In the genomic region with DNA sequence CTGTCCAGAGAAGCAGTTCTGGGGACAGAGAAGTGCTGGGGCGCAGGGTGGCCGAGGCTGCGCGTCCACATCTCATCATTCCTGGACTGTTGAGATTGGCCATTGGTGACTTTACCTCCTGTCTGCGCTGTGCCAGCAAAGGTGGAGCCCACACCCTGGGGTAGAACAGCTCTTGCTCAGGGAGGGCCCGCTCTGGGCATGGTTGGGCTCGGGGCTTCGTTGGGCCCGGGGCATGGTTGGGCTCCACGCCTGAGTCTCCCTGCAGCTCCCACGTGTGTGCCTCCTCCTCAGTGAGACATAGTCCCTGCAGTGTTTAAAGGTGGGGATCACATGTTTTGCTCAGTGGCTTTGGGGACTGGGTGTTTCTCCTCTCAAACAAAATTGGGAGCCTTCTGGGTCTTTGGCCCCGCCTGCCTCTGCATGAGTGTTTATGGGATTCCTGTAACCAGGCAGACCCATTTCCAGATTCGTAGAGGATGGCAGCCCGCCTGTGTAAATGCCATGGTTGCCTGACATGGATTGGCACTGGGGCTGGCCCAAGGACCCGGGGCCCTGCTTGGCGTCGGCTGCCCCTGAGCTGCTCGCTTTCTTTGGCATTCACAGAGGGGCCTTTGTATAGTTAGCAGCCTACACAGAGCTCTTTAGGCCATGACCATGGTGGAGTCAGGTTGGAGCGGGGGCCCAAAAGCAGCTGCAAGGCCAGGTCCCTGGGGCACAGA, we compare ENCODE assay signal across 2 cellular contexts.
TF ChIP-seq lines count a peak whose summit lies in the region.

No MANE protein-coding gene starts in this region.

TF ChIP-seq in GM23338, 12 proteins besides CTCF, POLR2A, EP300 and RAD21 (continued from another document and continues in another):
- TF ChIP-seq, protein P1, sequence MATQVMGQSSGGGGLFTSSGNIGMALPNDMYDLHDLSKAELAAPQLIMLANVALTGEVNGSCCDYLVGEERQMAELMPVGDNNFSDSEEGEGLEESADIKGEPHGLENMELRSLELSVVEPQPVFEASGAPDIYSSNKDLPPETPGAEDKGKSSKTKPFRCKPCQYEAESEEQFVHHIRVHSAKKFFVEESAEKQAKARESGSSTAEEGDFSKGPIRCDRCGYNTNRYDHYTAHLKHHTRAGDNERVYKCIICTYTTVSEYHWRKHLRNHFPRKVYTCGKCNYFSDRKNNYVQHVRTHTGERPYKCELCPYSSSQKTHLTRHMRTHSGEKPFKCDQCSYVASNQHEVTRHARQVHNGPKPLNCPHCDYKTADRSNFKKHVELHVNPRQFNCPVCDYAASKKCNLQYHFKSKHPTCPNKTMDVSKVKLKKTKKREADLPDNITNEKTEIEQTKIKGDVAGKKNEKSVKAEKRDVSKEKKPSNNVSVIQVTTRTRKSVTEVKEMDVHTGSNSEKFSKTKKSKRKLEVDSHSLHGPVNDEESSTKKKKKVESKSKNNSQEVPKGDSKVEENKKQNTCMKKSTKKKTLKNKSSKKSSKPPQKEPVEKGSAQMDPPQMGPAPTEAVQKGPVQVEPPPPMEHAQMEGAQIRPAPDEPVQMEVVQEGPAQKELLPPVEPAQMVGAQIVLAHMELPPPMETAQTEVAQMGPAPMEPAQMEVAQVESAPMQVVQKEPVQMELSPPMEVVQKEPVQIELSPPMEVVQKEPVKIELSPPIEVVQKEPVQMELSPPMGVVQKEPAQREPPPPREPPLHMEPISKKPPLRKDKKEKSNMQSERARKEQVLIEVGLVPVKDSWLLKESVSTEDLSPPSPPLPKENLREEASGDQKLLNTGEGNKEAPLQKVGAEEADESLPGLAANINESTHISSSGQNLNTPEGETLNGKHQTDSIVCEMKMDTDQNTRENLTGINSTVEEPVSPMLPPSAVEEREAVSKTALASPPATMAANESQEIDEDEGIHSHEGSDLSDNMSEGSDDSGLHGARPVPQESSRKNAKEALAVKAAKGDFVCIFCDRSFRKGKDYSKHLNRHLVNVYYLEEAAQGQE (IDR thresholded peaks at IDR 0.05; ENCODE audit: unreplicated experiment), result no peak
- TF ChIP-seq EZH2 (IDR thresholded peaks at IDR 0.05; ENCODE audit: low read depth, unreplicated experiment) (no peak), ZNF114 (CRISPR knock-in tag; IDR thresholded peaks at IDR 0.05) (no peak), EZH2phosphoT487 (IDR thresholded peaks at IDR 0.05; ENCODE audit: unreplicated experiment) (no peak), NANOG (IDR thresholded peaks at IDR 0.05; ENCODE audit: borderline replicate concordance) (no peak), CREB1 (CRISPR knock-in tag; IDR thresholded peaks at IDR 0.05; ENCODE audit: low read depth) (no peak), JUNB (IDR thresholded peaks at IDR 0.05; ENCODE audit: unreplicated experiment) (no peak), POLR2AphosphoS5 (IDR thresholded peaks at IDR 0.05; ENCODE audit: low read depth) (no peak)
- TF ChIP-seq, protein P2, sequence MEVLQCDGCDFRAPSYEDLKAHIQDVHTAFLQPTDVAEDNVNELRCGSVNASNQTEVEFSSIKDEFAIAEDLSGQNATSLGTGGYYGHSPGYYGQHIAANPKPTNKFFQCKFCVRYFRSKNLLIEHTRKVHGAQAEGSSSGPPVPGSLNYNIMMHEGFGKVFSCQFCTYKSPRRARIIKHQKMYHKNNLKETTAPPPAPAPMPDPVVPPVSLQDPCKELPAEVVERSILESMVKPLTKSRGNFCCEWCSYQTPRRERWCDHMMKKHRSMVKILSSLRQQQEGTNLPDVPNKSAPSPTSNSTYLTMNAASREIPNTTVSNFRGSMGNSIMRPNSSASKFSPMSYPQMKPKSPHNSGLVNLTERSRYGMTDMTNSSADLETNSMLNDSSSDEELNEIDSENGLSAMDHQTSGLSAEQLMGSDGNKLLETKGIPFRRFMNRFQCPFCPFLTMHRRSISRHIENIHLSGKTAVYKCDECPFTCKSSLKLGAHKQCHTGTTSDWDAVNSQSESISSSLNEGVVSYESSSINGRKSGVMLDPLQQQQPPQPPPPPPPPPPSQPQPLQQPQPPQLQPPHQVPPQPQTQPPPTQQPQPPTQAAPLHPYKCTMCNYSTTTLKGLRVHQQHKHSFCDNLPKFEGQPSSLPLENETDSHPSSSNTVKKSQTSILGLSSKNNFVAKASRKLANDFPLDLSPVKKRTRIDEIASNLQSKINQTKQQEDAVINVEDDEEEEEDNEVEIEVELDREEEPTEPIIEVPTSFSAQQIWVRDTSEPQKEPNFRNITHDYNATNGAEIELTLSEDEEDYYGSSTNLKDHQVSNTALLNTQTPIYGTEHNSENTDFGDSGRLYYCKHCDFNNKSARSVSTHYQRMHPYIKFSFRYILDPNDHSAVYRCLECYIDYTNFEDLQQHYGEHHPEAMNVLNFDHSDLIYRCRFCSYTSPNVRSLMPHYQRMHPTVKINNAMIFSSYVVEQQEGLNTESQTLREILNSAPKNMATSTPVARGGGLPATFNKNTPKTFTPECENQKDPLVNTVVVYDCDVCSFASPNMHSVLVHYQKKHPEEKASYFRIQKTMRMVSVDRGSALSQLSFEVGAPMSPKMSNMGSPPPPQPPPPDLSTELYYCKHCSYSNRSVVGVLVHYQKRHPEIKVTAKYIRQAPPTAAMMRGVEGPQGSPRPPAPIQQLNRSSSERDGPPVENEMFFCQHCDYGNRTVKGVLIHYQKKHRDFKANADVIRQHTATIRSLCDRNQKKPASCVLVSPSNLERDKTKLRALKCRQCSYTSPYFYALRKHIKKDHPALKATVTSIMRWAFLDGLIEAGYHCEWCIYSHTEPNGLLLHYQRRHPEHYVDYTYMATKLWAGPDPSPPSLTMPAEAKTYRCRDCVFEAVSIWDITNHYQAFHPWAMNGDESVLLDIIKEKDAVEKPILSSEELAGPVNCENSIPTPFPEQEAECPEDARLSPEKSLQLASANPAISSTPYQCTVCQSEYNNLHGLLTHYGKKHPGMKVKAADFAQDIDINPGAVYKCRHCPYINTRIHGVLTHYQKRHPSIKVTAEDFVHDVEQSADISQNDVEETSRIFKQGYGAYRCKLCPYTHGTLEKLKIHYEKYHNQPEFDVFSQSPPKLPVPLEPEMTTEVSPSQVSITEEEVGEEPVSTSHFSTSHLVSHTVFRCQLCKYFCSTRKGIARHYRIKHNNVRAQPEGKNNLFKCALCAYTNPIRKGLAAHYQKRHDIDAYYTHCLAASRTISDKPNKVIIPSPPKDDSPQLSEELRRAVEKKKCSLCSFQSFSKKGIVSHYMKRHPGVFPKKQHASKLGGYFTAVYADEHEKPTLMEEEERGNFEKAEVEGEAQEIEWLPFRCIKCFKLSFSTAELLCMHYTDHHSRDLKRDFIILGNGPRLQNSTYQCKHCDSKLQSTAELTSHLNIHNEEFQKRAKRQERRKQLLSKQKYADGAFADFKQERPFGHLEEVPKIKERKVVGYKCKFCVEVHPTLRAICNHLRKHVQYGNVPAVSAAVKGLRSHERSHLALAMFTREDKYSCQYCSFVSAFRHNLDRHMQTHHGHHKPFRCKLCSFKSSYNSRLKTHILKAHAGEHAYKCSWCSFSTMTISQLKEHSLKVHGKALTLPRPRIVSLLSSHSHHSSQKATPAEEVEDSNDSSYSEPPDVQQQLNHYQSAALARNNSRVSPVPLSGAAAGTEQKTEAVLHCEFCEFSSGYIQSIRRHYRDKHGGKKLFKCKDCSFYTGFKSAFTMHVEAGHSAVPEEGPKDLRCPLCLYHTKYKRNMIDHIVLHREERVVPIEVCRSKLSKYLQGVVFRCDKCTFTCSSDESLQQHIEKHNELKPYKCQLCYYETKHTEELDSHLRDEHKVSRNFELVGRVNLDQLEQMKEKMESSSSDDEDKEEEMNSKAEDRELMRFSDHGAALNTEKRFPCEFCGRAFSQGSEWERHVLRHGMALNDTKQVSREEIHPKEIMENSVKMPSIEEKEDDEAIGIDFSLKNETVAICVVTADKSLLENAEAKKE (CRISPR knock-in tag; IDR thresholded peaks at IDR 0.05), result no peak

TF ChIP-seq in HEK293, 187 proteins besides CTCF, POLR2A, EP300 and RAD21 (continued from another document):
- TF ChIP-seq, protein P3, sequence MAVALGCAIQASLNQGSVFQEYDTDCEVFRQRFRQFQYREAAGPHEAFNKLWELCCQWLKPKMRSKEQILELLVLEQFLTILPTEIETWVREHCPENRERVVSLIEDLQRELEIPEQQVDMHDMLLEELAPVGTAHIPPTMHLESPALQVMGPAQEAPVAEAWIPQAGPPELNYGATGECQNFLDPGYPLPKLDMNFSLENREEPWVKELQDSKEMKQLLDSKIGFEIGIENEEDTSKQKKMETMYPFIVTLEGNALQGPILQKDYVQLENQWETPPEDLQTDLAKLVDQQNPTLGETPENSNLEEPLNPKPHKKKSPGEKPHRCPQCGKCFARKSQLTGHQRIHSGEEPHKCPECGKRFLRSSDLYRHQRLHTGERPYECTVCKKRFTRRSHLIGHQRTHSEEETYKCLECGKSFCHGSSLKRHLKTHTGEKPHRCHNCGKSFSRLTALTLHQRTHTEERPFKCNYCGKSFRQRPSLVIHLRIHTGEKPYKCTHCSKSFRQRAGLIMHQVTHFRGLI (tag by site-specific recombination; IDR thresholded peaks at IDR 0.05), result peak; percentile 99
- TF ChIP-seq ZBTB8A (tag by site-specific recombination; IDR thresholded peaks at IDR 0.05), result 0 out of 2 replicates have a peak, but pooled peaks have one; percentile 28
TF ChIP-seq in HEK293: peak in this region for 2.
